Comparison of ENCODE assay signal across 4 cellular contexts in genomic region chr7:103486873-103487272, GRCh38. TPM values are rescaled to one million over a fixed set of nuclear protein-coding genes. Genes with fewer than 3 reads are reported as not detected.
"Had no signal": no experiment of that assay in that cellular context is flagged by ENCODE, and none has a peak within 500 bp of the region (broad histone marks: within the 10 kb centered on the region; RNA-seq: fewer than 3 reads in every experiment).

No MANE protein-coding gene starts in this region.

RNA-seq across cellular contexts. Expression of gene SLC26A5, which starts 40.9 kb away (rescaled TPM):
- total RNA-seq: LHCN-M2, M059J, MCF 10A, NCI-H460 had no signal
